Comparison of ENCODE assay signal across 17 cellular contexts in the genomic region with DNA sequence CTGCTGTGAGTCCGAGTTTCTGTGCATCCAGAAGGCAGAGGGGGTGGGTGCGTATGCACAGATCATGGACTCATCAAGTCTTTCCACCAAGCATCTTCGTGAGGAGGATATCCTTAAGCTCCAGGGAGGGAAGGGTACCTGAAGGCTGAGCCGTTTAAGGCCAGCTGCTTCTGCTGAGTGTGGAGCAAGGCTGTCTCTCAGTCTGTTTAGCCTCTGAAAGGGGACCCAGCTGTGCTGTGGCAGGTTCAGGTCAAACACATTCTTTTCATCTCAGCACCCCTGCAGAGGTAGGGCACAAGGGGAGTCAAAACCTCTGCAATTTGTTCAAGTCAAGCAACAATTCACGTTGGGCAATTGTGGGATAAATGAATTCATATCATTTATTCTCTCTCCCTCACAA. TPM values are rescaled to one million over a fixed set of nuclear protein-coding genes. Genes with fewer than 3 reads are reported as not detected.
"Had no signal": no experiment of that assay in that cellular context is flagged by ENCODE, and none has a peak within 500 bp of the region (broad histone marks: within the 10 kb centered on the region; RNA-seq: fewer than 3 reads in every experiment).

No MANE protein-coding gene starts in this region.

- H3K9me3 ChIP-seq: ascending aorta, esophagus muscularis mucosa, stomach had no signal

- H3K4me3 ChIP-seq: ascending aorta, esophagus muscularis mucosa, skin epidermis, stomach had no signal

- H3K27ac ChIP-seq: ascending aorta, esophagus muscularis mucosa, parathyroid adenoma, skin epidermis, stomach, VCaP had no signal

- H3K36me3 ChIP-seq: ascending aorta, esophagus muscularis mucosa, stomach had no signal

- H3K27me3 ChIP-seq: ascending aorta had no signal

- DNase-seq: activated CD4-positive, alpha-beta T cell treated with anti-CD3 and anti-CD28 coated beads for 4 hours; activated CD8-positive, alpha-beta T cell treated with anti-CD3 and anti-CD28 coated beads, Interleukin-2, amount 10 ng/mL, durations not matched to agents 7 days and 5 days; activated naive CD4-positive, alpha-beta T cell; kidney; left ventricle myocardium superior; mesenchymal stem cell; stimulated activated CD4-positive, alpha-beta T cell treated with anti-CD3 and anti-CD28 coated beads, Interleukin-4, amount 100 ng/mL, for 4 hours; stomach; T-helper 9 cell had no signal

RNA-seq across cellular contexts. Expression of gene LAMP5, which starts 4.4 kb away (rescaled TPM):
- total RNA-seq: activated CD8-positive, alpha-beta T cell treated with anti-CD3 and anti-CD28 coated beads, Interleukin-2, amount 10 ng/mL, durations not matched to agents 7 days and 5 days; activated T-helper 1 cell treated with anti-CD3 and anti-CD28 coated beads, Interleukin-12 subunit alpha, Interleukin-12 subunit beta, Interleukin-2, Interleukin-4 antibody, amounts not matched to agents 30 ng/mL and 10 ng/mL and 1 ng/mL, durations not matched to agents 14 hours and 24 hours and 36 hours; ascending aorta; bronchial epithelial cell; fibroblast of villous mesenchyme; left ventricle myocardium superior had no signal
